Comparison of ENCODE assay signal across 9 cellular contexts in genomic region chr17:27770877-27771276, GRCh38. TPM values are rescaled to one million over a fixed set of nuclear protein-coding genes. Genes with fewer than 3 reads are reported as not detected.
"Had no signal": no experiment of that assay in that cellular context is flagged by ENCODE, and none has a peak within 500 bp of the region (broad histone marks: within the 10 kb centered on the region; RNA-seq: fewer than 3 reads in every experiment).

No MANE protein-coding gene starts in this region.

- H3K4me2 ChIP-seq: KMS-11 had no signal

- ATAC-seq: HepG2, K562 had no signal

- FAIRE-seq: HepG2, HTR-8/SVneo, K562 had no signal

- DNase-seq: IMR-90, KBM-7, KG1 had no signal

- H3K27ac ChIP-seq: HL-60, KMS-11 had no signal

- H3K4me3 ChIP-seq: K562 had no signal

- H3K9ac ChIP-seq: KMS-11 had no signal

RNA-seq across cellular contexts. Expression of gene NOS2, which starts 29.5 kb away (rescaled TPM):
- total RNA-seq: HT-29, K562 had no signal
- polyA plus RNA-seq: HepG2, IMR-90, K562 had no signal
